Comparison of ENCODE assay signal across 16 cellular contexts in genomic region chr19:40560092-40560507, GRCh38. TPM values are rescaled to one million over a fixed set of nuclear protein-coding genes. Genes with fewer than 3 reads are reported as not detected.
A peak's percentile ranks its signal among the peaks of the same experiment; 100 is the strongest.
DNase-seq lines count a peak whose midpoint lies in the region; ATAC-seq, FAIRE-seq and TF ChIP-seq lines count a peak whose summit lies in the region.
"Had no signal": no experiment of that assay in that cellular context is flagged by ENCODE, and none has a peak within 500 bp of the region (broad histone marks: within the 10 kb centered on the region; RNA-seq: fewer than 3 reads in every experiment).

No MANE protein-coding gene starts in this region.

- no peak for ATAC-seq in activated T-cell treated with anti-CD3 and anti-CD28 coated beads, Interleukin-2, amount 50 U/mL, for 72 hours (replicated peaks in 1 of 2)
- ATAC-seq: PC-3 had no signal

- 0 out of 4 replicates have a peak, but pooled peaks cover 0 to 2% of the 10 kb centered on the region in 2 experiments for H3K4me1 Mint-ChIP-seq in H9
- H3K4me1 Mint-ChIP-seq in activated T-cell treated with anti-CD3 and anti-CD28 coated beads, Interleukin-2, amount 50 U/mL, for 72 hours (ENCODE audit: low read depth), result no peaks in the 10 kb centered on the region
- H3K4me1 Mint-ChIP-seq: CD14-positive monocyte had no signal

- no peak overlapping the region for H3K18ac ChIP-seq in H9 (ENCODE audit: insufficient read length, low read depth, low read length)

- no peak overlapping the region for H3K4me2 ChIP-seq in H9 (ENCODE audit: insufficient read depth, insufficient read length, low read length)

- DNase-seq in DMS 273 (lab: John Stamatoyannopoulos, UW; ENCODE audit: unreplicated experiment), result peak; percentile 91
- no peak for DNase-seq in H9
- DNase-seq in RPMI8226, result peak; percentile 11
- DNase-seq in kidney, result peak; percentile 61
- no peak for DNase-seq in activated T-cell treated with anti-CD3 and anti-CD28 coated beads, Interleukin-2, amount 50 U/mL, for 72 hours
- no peak for DNase-seq in DMS114 treated with DMSO at 0.1 percent for 48 hours (lab: John Stamatoyannopoulos, UW; ENCODE audit: unreplicated experiment)
- DNase-seq in GM10266 (ENCODE audit: extremely low spot score), result no peak
- DNase-seq in MV-4-11 (lab: John Stamatoyannopoulos, UW), result no peak
- DNase-seq: DMS53, NCI-H1092, NCI-H146, NCI-H446, NCI-H748 treated with DMSO at 0.1 percent for 48 hours, PC-3, SW 1271 had no signal

- no peaks in the 10 kb centered on the region for H3K23me2 ChIP-seq in H9 (ENCODE audit: insufficient read length, low read depth, low read length, poor library complexity, severe bottlenecking)

- H3K27ac Mint-ChIP-seq in H9, result no peak overlapping the region
- no peak overlapping the region for H3K27ac Mint-ChIP-seq in activated T-cell treated with anti-CD3 and anti-CD28 coated beads, Interleukin-2, amount 50 U/mL, for 72 hours
- H3K27ac Mint-ChIP-seq: CD14-positive monocyte had no signal

- no peak overlapping the region for H2BK20ac ChIP-seq in H9 (ENCODE audit: low read depth, low read length, poor library complexity, severe bottlenecking)

- no CpG with 5 or more reads among the region's 20 CpGs for WGBS in H9 (ENCODE audit: extremely low coverage, insufficient read length, low lambda C conversion rate)

- no peak overlapping the region for H4K5ac ChIP-seq in H9 (ENCODE audit: insufficient read length, low read depth, low read length)

- H3K14ac ChIP-seq in H9 (ENCODE audit: insufficient read depth, low read length), result no peak overlapping the region

- H3K9me3 ChIP-seq in H9 (ENCODE audit: control insufficient read depth, low read depth, low read length) (no peaks in the 10 kb centered on the region), kidney (ENCODE audit: control insufficient read depth in 1 of 2, low read length in 2 of 2) (no peaks in the 10 kb centered on the region)

- H3K4me1 ChIP-seq in H9 (ENCODE audit: insufficient read depth, low read length), result no peaks in the 10 kb centered on the region
- no peaks in the 10 kb centered on the region for H3K4me1 ChIP-seq in kidney (ENCODE audit: control insufficient read depth in 1 of 2, insufficient read depth in 1 of 2, low read depth in 1 of 2, low read length in 2 of 2)

- no peak overlapping the region for H2BK120ac ChIP-seq in H9 (ENCODE audit: low read depth, low read length, poor library complexity, severe bottlenecking)

- no peak overlapping the region for H2BK15ac ChIP-seq in H9 (ENCODE audit: low read depth, low read length)

- TF ChIP-seq CTCF in H9 (conservative IDR thresholded peaks at IDR 0.05) (peak; percentile 44; the same call in 2 of the 3 replicates), kidney (IDR thresholded peaks at IDR 0.05; ENCODE audit: borderline replicate concordance, extremely low read depth, insufficient read depth) (no peak), GM10266 (IDR thresholded peaks at IDR 0.05; ENCODE audit: control insufficient read depth, insufficient read depth, low read depth, missing control alignments) (no peak)

- no peaks in the 10 kb centered on the region for H4K20me1 ChIP-seq in H9 (ENCODE audit: control insufficient read depth, insufficient read depth, insufficient read length)

- H2BK12ac ChIP-seq in H9 (ENCODE audit: insufficient read length, low read depth, low read length), result no peak overlapping the region

- no peak overlapping the region for H4K91ac ChIP-seq in H9 (ENCODE audit: insufficient read length, low read depth, low read length)

- H2AFZ ChIP-seq in H9 (ENCODE audit: low read length), result no peak overlapping the region

- H3K4me3 ChIP-seq in kidney (ENCODE audit: low read length in 2 of 2), result no peak overlapping the region

- intact Hi-C loops in kidney (cut with DNase I), result no loop called here

- no peak overlapping the region for H3K4ac ChIP-seq in H9 (ENCODE audit: low read depth, low read length)

- no peaks in the 10 kb centered on the region for H3K36me3 ChIP-seq in kidney (ENCODE audit: control insufficient read depth in 1 of 2, insufficient read depth in 2 of 2, low read length in 2 of 2)

- no peak overlapping the region for H3K27ac ChIP-seq in H9 (ENCODE audit: insufficient read length, low read depth, low read length)
- no peak overlapping the region for H3K27ac ChIP-seq in kidney (ENCODE audit: low read depth in 2 of 2, low read length in 2 of 2)

- H3K56ac ChIP-seq in H9 (ENCODE audit: insufficient read length, low read depth, low read length), result no peak overlapping the region

- no peaks in the 10 kb centered on the region for H3K79me2 ChIP-seq in H9 (ENCODE audit: insufficient read depth, low read length)

- H3K36me3 Mint-ChIP-seq in H9 (ENCODE audit: insufficient read depth in 1 of 3, low read depth in 3 of 3), result no peaks in the 10 kb centered on the region
- no peaks in the 10 kb centered on the region for H3K36me3 Mint-ChIP-seq in activated T-cell treated with anti-CD3 and anti-CD28 coated beads, Interleukin-2, amount 50 U/mL, for 72 hours (ENCODE audit: insufficient read depth in 2 of 2)
- H3K36me3 Mint-ChIP-seq: CD14-positive monocyte had no signal

- H2BK5ac ChIP-seq in H9 (ENCODE audit: insufficient read length, low read length), result no peak overlapping the region

- FAIRE-seq in kidney (lab: Jason Lieb, UNC), result no peak

- H3K79me1 ChIP-seq in H9 (ENCODE audit: insufficient read depth, low read depth, low read length, poor library complexity, severe bottlenecking), result no peaks in the 10 kb centered on the region

- no peak overlapping the region for H2AK5ac ChIP-seq in H9 (ENCODE audit: insufficient read length, low read length)

- H3K27me3 ChIP-seq in H9 (ENCODE audit: insufficient read depth, low read length), result no peaks in the 10 kb centered on the region; the same call in 1 of the 2 replicates

- H3K27me3 Mint-ChIP-seq in H9 (ENCODE audit: low read depth), result peaks cover 70% of the 10 kb centered on the region
- peaks cover 29% of the 10 kb centered on the region for H3K27me3 Mint-ChIP-seq in activated T-cell treated with anti-CD3 and anti-CD28 coated beads, Interleukin-2, amount 50 U/mL, for 72 hours (ENCODE audit: low read depth)

- no peak overlapping the region for H3K4me3 Mint-ChIP-seq in H9
- H3K4me3 Mint-ChIP-seq in activated T-cell treated with anti-CD3 and anti-CD28 coated beads, Interleukin-2, amount 50 U/mL, for 72 hours, result no peak overlapping the region
- H3K4me3 Mint-ChIP-seq: CD14-positive monocyte had no signal

- H3T11ph ChIP-seq in H9 (ENCODE audit: low read length), result no peak overlapping the region

- H3K9me3 Mint-ChIP-seq in H9, result no peaks in the 10 kb centered on the region
- no peaks in the 10 kb centered on the region for H3K9me3 Mint-ChIP-seq in activated T-cell treated with anti-CD3 and anti-CD28 coated beads, Interleukin-2, amount 50 U/mL, for 72 hours

- no peak overlapping the region for H4K8ac ChIP-seq in H9 (replicated peaks; ENCODE audit: insufficient read length, low read depth, low read length)

- no peak overlapping the region for H3K23ac ChIP-seq in H9 (ENCODE audit: insufficient read length, low read depth, low read length)

- H3K9ac ChIP-seq in H9 (ENCODE audit: extremely low read depth, insufficient read length, low read length) (no peak overlapping the region), kidney (ENCODE audit: low read length in 2 of 2) (no peak overlapping the region)

RNA-seq across cellular contexts. Expression of gene SHKBP1, which starts 16.6 kb away (rescaled TPM):
- total RNA-seq in H9 (2021), result 90.9 and 92.9 TPM in 2 replicates
- total RNA-seq in kidney, result 69.6 TPM
- polyA plus RNA-seq in kidney (ENCODE audit: insufficient read depth, low read depth, low replicate concordance), result 91.3 TPM
- 100 to 1,000 TPM; 145 to 152 TPM for total RNA-seq in activated T-cell treated with anti-CD3 and anti-CD28 coated beads, Interleukin-2, amount 50 U/mL, for 72 hours

RNA-seq across cellular contexts. Expression of gene LTBP4, which starts 41.1 kb away (rescaled TPM):
- total RNA-seq in H9 (2021), result 115 and 129 TPM in 2 replicates
- total RNA-seq in kidney, result 155 TPM
- 52.1 TPM for polyA plus RNA-seq in kidney (ENCODE audit: insufficient read depth, low read depth, low replicate concordance)
- 100 to 1,000 TPM; 164 to 195 TPM for total RNA-seq in activated T-cell treated with anti-CD3 and anti-CD28 coated beads, Interleukin-2, amount 50 U/mL, for 72 hours

Comparison
In these comparisons a context has a peak if more than half of its experiments do, and no peak if none do; other contexts are left out.
1. DNase-seq: peak in DMS 273 (single experiment), RPMI8226 (single experiment) and kidney (single experiment); none in H9 (single experiment), activated T-cell treated with anti-CD3 and anti-CD28 coated beads, Interleukin-2, amount 50 U/mL, for 72 hours (0 of 2), DMS114 treated with DMSO at 0.1 percent for 48 hours (single experiment), GM10266 (single experiment) and MV-4-11 (single experiment).